Comparison of ENCODE assay signal across 19 cellular contexts in genomic region chr1:226166341-226166740, GRCh38. TPM values are rescaled to one million over a fixed set of nuclear protein-coding genes. Genes with fewer than 3 reads are reported as not detected.
DNase-seq lines count a peak whose midpoint lies in the region; ATAC-seq and TF ChIP-seq lines count a peak whose summit lies in the region.
"Had no signal": no experiment of that assay in that cellular context is flagged by ENCODE, and none has a peak within 500 bp of the region (broad histone marks: within the 10 kb centered on the region; RNA-seq: fewer than 3 reads in every experiment).

No MANE protein-coding gene starts in this region.

- H3K4me2 ChIP-seq in DOHH2 (ENCODE audit: low read length) (peak overlapping the region; percentile 15; the same call in 1 of the 2 replicates), SU-DHL-6 (ENCODE audit: low read depth, low read length, poor library complexity, severe bottlenecking) (no peak overlapping the region)

- no peak for TF ChIP-seq CTCF in DOHH2 (IDR thresholded peaks at IDR 0.05; ENCODE audit: low read depth, low read length, poor library complexity, severe bottlenecking)
- TF ChIP-seq CTCF in SU-DHL-6 (IDR thresholded peaks at IDR 0.05; ENCODE audit: insufficient read depth, low read length, poor library complexity, severe bottlenecking) = no peak
- no peak for TF ChIP-seq CTCF in nephron progenitor cell (IDR thresholded peaks at IDR 0.05)
- TF ChIP-seq CTCF in thyroid gland (IDR thresholded peaks at IDR 0.05) = no peak

- peak overlapping the region; percentile 66 for H3K27ac Mint-ChIP-seq in nephron progenitor cell
- H3K27ac Mint-ChIP-seq: CD4-positive, alpha-beta T cell had no signal

- no peak for DNase-seq in nephron progenitor cell
- peak; percentile 60 to 65 for DNase-seq in thyroid gland
- DNase-seq in hippocampal formation (lab: John Stamatoyannopoulos, UW) = no peak
- DNase-seq in mucosa of gallbladder (ENCODE audit: low spot score) = no peak
- DNase-seq: ACHN; Caco-2; CD4-positive, alpha-beta T cell; DMS79 treated with DMSO at 0.1 percent for 48 hours; EL; GM23248 had no signal

- H3K36me3 ChIP-seq in DOHH2 (ENCODE audit: control insufficient read depth, low read length) (peaks cover 39% of the 10 kb centered on the region), SU-DHL-6 (ENCODE audit: low read length) (peaks cover 25% of the 10 kb centered on the region), thyroid gland (peaks cover 22 to 24% of the 10 kb centered on the region in 2 donors)

- H3K4me3 ChIP-seq in DOHH2 (ENCODE audit: low read length) (no peak overlapping the region), SU-DHL-6 (ENCODE audit: insufficient read depth, low read length, poor library complexity, severe bottlenecking) (no peak overlapping the region), thyroid gland (replicated peaks in 1 of 3) (no peak overlapping the region)
- H3K4me3 ChIP-seq: GM12878, GM23248, HAP-1 had no signal

- no peak overlapping the region for H3K27ac ChIP-seq in DOHH2 (ENCODE audit: low read depth, low read length)
- peak overlapping the region; percentile 18; the same call in 1 of the 2 replicates for H3K27ac ChIP-seq in SU-DHL-6 (ENCODE audit: low read depth, low read length)
- peak overlapping the region in 2 of 3 donors; percentile 50 to 67 for H3K27ac ChIP-seq in thyroid gland
- H3K27ac ChIP-seq: C4-2B, GM23248 had no signal

- H3K4me1 Mint-ChIP-seq in nephron progenitor cell = no peaks in the 10 kb centered on the region

- no peaks in the 10 kb centered on the region for H3K9me3 Mint-ChIP-seq in nephron progenitor cell
- H3K9me3 Mint-ChIP-seq: CD4-positive, alpha-beta T cell had no signal

- WGBS in thyroid gland, 2 donors = 49 to 55% methylated on average over 9 of the region's 9 CpGs

- no peak for TF ChIP-seq POLR2A in thyroid gland (IDR thresholded peaks at IDR 0.05)

- H3K4me3 Mint-ChIP-seq in nephron progenitor cell = no peak overlapping the region
- H3K4me3 Mint-ChIP-seq: CD4-positive, alpha-beta T cell had no signal

- H3K4me1 ChIP-seq in DOHH2 (ENCODE audit: control insufficient read depth, low read length) = peaks cover 14% of the 10 kb centered on the region
- H3K4me1 ChIP-seq in thyroid gland = peaks cover 10 to 15% of the 10 kb centered on the region in 2 donors
- H3K4me1 ChIP-seq: Caco-2, HAP-1 had no signal

- no peak overlapping the region for H3K9ac ChIP-seq in SU-DHL-6 (ENCODE audit: low read length)
- H3K9ac ChIP-seq: GM23248 had no signal

- no peak for ATAC-seq in GM18907 (IDR thresholded peaks at IDR 0.05; ENCODE audit: unreplicated experiment)
- ATAC-seq: GM12878 had no signal

- H3K79me2 ChIP-seq in DOHH2 (ENCODE audit: control insufficient read depth, low read length) (peaks cover 27% of the 10 kb centered on the region), SU-DHL-6 (ENCODE audit: insufficient read depth, low read length) (peaks cover 33% of the 10 kb centered on the region)

- H4K20me1 ChIP-seq in DOHH2 (ENCODE audit: control insufficient read depth, insufficient read depth, low read depth, low read length) = no peaks in the 10 kb centered on the region
- H4K20me1 ChIP-seq in SU-DHL-6 (ENCODE audit: low read depth, low read length) = no peaks in the 10 kb centered on the region; the same call in 1 of the 2 replicates

- intact Hi-C loops in thyroid gland (cut with DNase I) = no loop called here

- H3K9me3 ChIP-seq in DOHH2 (ENCODE audit: control insufficient read depth, insufficient read depth, low read length) = no peaks in the 10 kb centered on the region
- no peaks in the 10 kb centered on the region for H3K9me3 ChIP-seq in SU-DHL-6 (ENCODE audit: insufficient read depth, low read length)
- H3K9me3 ChIP-seq in thyroid gland = no peaks in the 10 kb centered on the region
- H3K9me3 ChIP-seq: Caco-2, HAP-1 had no signal

- no peaks in the 10 kb centered on the region for H3K27me3 ChIP-seq in DOHH2 (ENCODE audit: control insufficient read depth, low read length)
- no peaks in the 10 kb centered on the region for H3K27me3 ChIP-seq in SU-DHL-6 (ENCODE audit: low read length)
- H3K27me3 ChIP-seq in thyroid gland = no peaks in the 10 kb centered on the region

- H3F3A ChIP-seq in DOHH2 (ENCODE audit: control insufficient read depth, insufficient read depth) (no peaks in the 10 kb centered on the region; the same call in 1 of the 2 replicates), SU-DHL-6 (ENCODE audit: insufficient read depth) (peaks cover 19% of the 10 kb centered on the region)

- H3K9me2 ChIP-seq in DOHH2 (replicated peaks; ENCODE audit: control insufficient read depth, low read length) (no peaks in the 10 kb centered on the region), SU-DHL-6 (replicated peaks; ENCODE audit: insufficient read depth, low read length) (no peaks in the 10 kb centered on the region)

- peaks cover 50% of the 10 kb centered on the region for H3K36me3 Mint-ChIP-seq in nephron progenitor cell (ENCODE audit: low read depth)

- no peak overlapping the region for H2AFZ ChIP-seq in SU-DHL-6 (ENCODE audit: low read depth, low read length, severe bottlenecking)
- H2AFZ ChIP-seq: GM23248 had no signal

- H3K27me3 Mint-ChIP-seq in nephron progenitor cell (ENCODE audit: low read depth, poor library complexity) = no peaks in the 10 kb centered on the region
- H3K27me3 Mint-ChIP-seq: CD4-positive, alpha-beta T cell had no signal

RNA-seq across cellular contexts. Expression of gene ACBD3, which starts 20.2 kb away (rescaled TPM):
- total RNA-seq in thyroid gland (10 to 100 TPM; 56.4 to 74.2 (median 66.0) TPM), mucosa of gallbladder (39.0 TPM)

RNA-seq across cellular contexts. Expression of gene MIXL1, which starts 57.1 kb away (rescaled TPM):
- total RNA-seq in thyroid gland (not detected), mucosa of gallbladder (not detected)
- total RNA-seq: Caco-2; CD4-positive, alpha-beta T cell; G401; GM23248; H4; HT-29 had no signal

Comparison
In these comparisons a context has a peak if more than half of its experiments do, and no peak if none do; other contexts are left out.
1. DNase-seq: peak in thyroid gland (2 of 2); none in nephron progenitor cell (single experiment), hippocampal formation (0 of 2) and mucosa of gallbladder (single experiment).